Comparison of ENCODE assay signal across 1 cellular context in the genomic region with DNA sequence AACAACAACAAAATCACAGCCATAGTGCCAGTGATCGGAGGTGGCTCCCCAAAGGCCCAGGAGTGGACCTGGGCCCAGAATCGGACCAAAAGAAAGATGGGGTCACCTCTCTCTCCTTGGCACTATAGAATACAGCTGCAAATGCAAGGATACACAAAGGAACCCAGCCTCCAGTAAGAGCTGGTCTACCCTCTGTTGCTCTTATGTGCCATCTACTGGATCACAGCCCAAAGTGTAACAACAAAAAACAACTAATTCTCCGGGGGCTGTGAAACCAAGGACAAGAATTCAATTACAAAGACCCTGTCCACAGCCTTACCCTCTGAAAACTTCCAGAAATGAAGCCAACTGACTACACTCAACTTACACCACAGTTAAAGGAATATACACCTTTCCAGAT.
TF ChIP-seq lines count a peak whose summit lies in the region.

No MANE protein-coding gene starts in this region.

TF ChIP-seq in GM12878, 131 proteins besides CTCF, POLR2A, EP300 and RAD21:
- TF ChIP-seq NFIC (IDR thresholded peaks at IDR 0.05; ENCODE audit: low read depth, low read length) (no peak), TCF7 (IDR thresholded peaks at IDR 0.05; ENCODE audit: borderline replicate concordance) (no peak), MXI1 (IDR thresholded peaks at IDR 0.05; ENCODE audit: low read depth, low read length) (no peak), ASH2L (IDR thresholded peaks at IDR 0.05; ENCODE audit: borderline replicate concordance, low read depth) (no peak), CREM (IDR thresholded peaks at IDR 0.05; ENCODE audit: low read depth) (no peak), ZBTB11 (CRISPR knock-in tag; IDR thresholded peaks at IDR 0.05) (no peak), KAT2A (conservative IDR thresholded peaks at IDR 0.05; ENCODE audit: control insufficient read depth, low read depth, low read length) (no peak), RBBP5 (conservative IDR thresholded peaks at IDR 0.05) (no peak), HDGF (IDR thresholded peaks at IDR 0.05) (no peak), ATF3 (IDR thresholded peaks at IDR 0.05; ENCODE audit: borderline replicate concordance, extremely low read depth, low read depth, low read length) (no peak), CBX3 (IDR thresholded peaks at IDR 0.05; ENCODE audit: borderline replicate concordance, low read depth) (no peak)
- TF ChIP-seq, protein P1, sequence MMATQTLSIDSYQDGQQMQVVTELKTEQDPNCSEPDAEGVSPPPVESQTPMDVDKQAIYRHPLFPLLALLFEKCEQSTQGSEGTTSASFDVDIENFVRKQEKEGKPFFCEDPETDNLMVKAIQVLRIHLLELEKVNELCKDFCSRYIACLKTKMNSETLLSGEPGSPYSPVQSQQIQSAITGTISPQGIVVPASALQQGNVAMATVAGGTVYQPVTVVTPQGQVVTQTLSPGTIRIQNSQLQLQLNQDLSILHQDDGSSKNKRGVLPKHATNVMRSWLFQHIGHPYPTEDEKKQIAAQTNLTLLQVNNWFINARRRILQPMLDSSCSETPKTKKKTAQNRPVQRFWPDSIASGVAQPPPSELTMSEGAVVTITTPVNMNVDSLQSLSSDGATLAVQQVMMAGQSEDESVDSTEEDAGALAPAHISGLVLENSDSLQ (IDR thresholded peaks at IDR 0.05) = no peak
- TF ChIP-seq, protein P2, sequence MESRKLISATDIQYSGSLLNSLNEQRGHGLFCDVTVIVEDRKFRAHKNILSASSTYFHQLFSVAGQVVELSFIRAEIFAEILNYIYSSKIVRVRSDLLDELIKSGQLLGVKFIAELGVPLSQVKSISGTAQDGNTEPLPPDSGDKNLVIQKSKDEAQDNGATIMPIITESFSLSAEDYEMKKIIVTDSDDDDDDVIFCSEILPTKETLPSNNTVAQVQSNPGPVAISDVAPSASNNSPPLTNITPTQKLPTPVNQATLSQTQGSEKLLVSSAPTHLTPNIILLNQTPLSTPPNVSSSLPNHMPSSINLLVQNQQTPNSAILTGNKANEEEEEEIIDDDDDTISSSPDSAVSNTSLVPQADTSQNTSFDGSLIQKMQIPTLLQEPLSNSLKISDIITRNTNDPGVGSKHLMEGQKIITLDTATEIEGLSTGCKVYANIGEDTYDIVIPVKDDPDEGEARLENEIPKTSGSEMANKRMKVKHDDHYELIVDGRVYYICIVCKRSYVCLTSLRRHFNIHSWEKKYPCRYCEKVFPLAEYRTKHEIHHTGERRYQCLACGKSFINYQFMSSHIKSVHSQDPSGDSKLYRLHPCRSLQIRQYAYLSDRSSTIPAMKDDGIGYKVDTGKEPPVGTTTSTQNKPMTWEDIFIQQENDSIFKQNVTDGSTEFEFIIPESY (IDR thresholded peaks at IDR 0.05) = no peak
